ENCODE assay signal across 1 cellular context in genomic region chr6:28880894-28881780, GRCh38.
TF ChIP-seq lines count a peak whose summit lies in the region.

No MANE protein-coding gene starts in this region.

TF ChIP-seq in K562, 482 proteins besides CTCF, POLR2A, EP300 and RAD21 (continued from another document):
- TF ChIP-seq ZNF609 (CRISPR knock-in tag; IDR thresholded peaks at IDR 0.05; ENCODE audit: borderline replicate concordance) (no peak), POLR2B (IDR thresholded peaks at IDR 0.05; ENCODE audit: low read depth, partially characterized antibody) (no peak), POLR3G (IDR thresholded peaks at IDR 0.05; ENCODE audit: extremely low read depth, insufficient read length, insufficient replicate concordance) (peak; percentile 91), MCM5 (IDR thresholded peaks at IDR 0.05; ENCODE audit: low read depth) (no peak), XRCC4 (IDR thresholded peaks at IDR 0.05; ENCODE audit: extremely low read depth, insufficient read depth, insufficient read length) (no peak), FOXJ3 (CRISPR knock-in tag; IDR thresholded peaks at IDR 0.05) (no peak), ZNF165 (CRISPR knock-in tag; IDR thresholded peaks at IDR 0.05; ENCODE audit: borderline replicate concordance) (no peak), TEAD1 (CRISPR knock-in tag; IDR thresholded peaks at IDR 0.05) (peak in 1 of 2 experiments; percentile 63; a peak in 2 of 4 replicates), ZBTB5 (IDR thresholded peaks at IDR 0.05) (peak; percentile 56; the same call in 1 of the 2 replicates), ZNF655 (CRISPR knock-in tag; IDR thresholded peaks at IDR 0.05) (no peak), KLF10 (CRISPR knock-in tag; IDR thresholded peaks at IDR 0.05) (peak; percentile 45; the same call in 1 of the 2 replicates), BDP1 (IDR thresholded peaks at IDR 0.05; ENCODE audit: insufficient read depth, insufficient read length) (peak; percentile 90)
